In genomic region chr1:94738371-94738770, GRCh38 we compare ENCODE assay signal across 25 cellular contexts.
"Had no signal": no experiment of that assay in that cellular context is flagged by ENCODE, and none has a peak within 500 bp of the region (broad histone marks: within the 10 kb centered on the region; RNA-seq: fewer than 3 reads in every experiment).

No MANE protein-coding gene starts in this region.

- H3K9me3 ChIP-seq: adrenal gland, breast epithelium, Peyer's patch had no signal

- H3K36me3 Mint-ChIP-seq: activated CD4-positive, alpha-beta memory T cell treated with anti-CD3 and anti-CD28 coated beads for 36 hours; activated naive CD4-positive, alpha-beta T cell treated with anti-CD3 and anti-CD28 coated beads, Interleukin-2, amount 10 ng/mL, durations not matched to agents 7 days and 5 days; activated naive CD8-positive, alpha-beta T cell treated with anti-CD3 and anti-CD28 coated beads, Interleukin-2, amount 10 ng/mL, durations not matched to agents 7 days and 5 days; T-cell had no signal

- ATAC-seq: activated T-cell treated with anti-CD3 and anti-CD28 coated beads, Interleukin-2, amount 50 U/mL, for 4 hours; T-cell had no signal

- H3K9me3 Mint-ChIP-seq: activated CD4-positive, alpha-beta memory T cell treated with anti-CD3 and anti-CD28 coated beads for 36 hours; activated CD4-positive, alpha-beta T cell treated with anti-CD3 and anti-CD28 coated beads, Interleukin-2, amount 10 ng/mL, durations not matched to agents 7 days and 5 days; activated naive CD4-positive, alpha-beta T cell treated with anti-CD3 and anti-CD28 coated beads, Interleukin-2, amount 10 ng/mL, durations not matched to agents 7 days and 5 days; activated naive CD8-positive, alpha-beta T cell treated with anti-CD3 and anti-CD28 coated beads, Interleukin-2, amount 10 ng/mL, durations not matched to agents 7 days and 5 days; activated T-cell treated with anti-CD3 and anti-CD28 coated beads, Interleukin-2, amount 50 U/mL, for 4 hours; T-cell had no signal

- DNase-seq: activated CD4-positive, alpha-beta memory T cell treated with anti-CD3 and anti-CD28 coated beads for 36 hours; activated CD4-positive, alpha-beta T cell treated with anti-CD3 and anti-CD28 coated beads, Interleukin-2, amount 10 ng/mL, durations not matched to agents 7 days and 5 days; activated CD4-positive, CD25-positive, alpha-beta regulatory T cell; activated CD8-positive, alpha-beta memory T cell treated with anti-CD3 and anti-CD28 coated beads for 24 hours; activated gamma-delta T cell treated with Interleukin-2 at 50 U/mL for 16 hours; activated naive CD4-positive, alpha-beta T cell treated with anti-CD3 and anti-CD28 coated beads, Interleukin-2, amount 10 ng/mL, durations not matched to agents 7 days and 5 days; activated naive CD8-positive, alpha-beta T cell treated with anti-CD3 and anti-CD28 coated beads, Interleukin-2, amount 10 ng/mL, durations not matched to agents 7 days and 5 days; activated T-cell treated with anti-CD3 and anti-CD28 coated beads, Interleukin-2, amount 50 U/mL, for 4 hours; adrenal gland; anterior cingulate cortex; caudate nucleus; KG1; NCI-H1092; NCI-H1417; NCI-H1694 treated with DMSO at 0.1 percent for 48 hours; NCI-H2081; NCI-H510A treated with DMSO at 0.1 percent for 48 hours; NCI-H69; Peyer's patch; Right ventricle myocardium superior; T-cell; T-helper 2 cell; T1000 had no signal

- H3K36me3 ChIP-seq: adrenal gland, breast epithelium, Peyer's patch had no signal

- H3K4me3 ChIP-seq: adrenal gland, breast epithelium, Peyer's patch had no signal

- H3K27me3 ChIP-seq: adrenal gland, breast epithelium, Peyer's patch had no signal

- H3K4me3 Mint-ChIP-seq: activated CD4-positive, alpha-beta memory T cell treated with anti-CD3 and anti-CD28 coated beads for 36 hours; activated CD4-positive, alpha-beta T cell treated with anti-CD3 and anti-CD28 coated beads, Interleukin-2, amount 10 ng/mL, durations not matched to agents 7 days and 5 days; activated naive CD4-positive, alpha-beta T cell treated with anti-CD3 and anti-CD28 coated beads, Interleukin-2, amount 10 ng/mL, durations not matched to agents 7 days and 5 days; activated naive CD8-positive, alpha-beta T cell treated with anti-CD3 and anti-CD28 coated beads, Interleukin-2, amount 10 ng/mL, durations not matched to agents 7 days and 5 days; activated T-cell treated with anti-CD3 and anti-CD28 coated beads, Interleukin-2, amount 50 U/mL, for 4 hours; T-cell had no signal

- H3K27ac Mint-ChIP-seq: activated CD4-positive, alpha-beta memory T cell treated with anti-CD3 and anti-CD28 coated beads for 36 hours; activated CD4-positive, alpha-beta T cell treated with anti-CD3 and anti-CD28 coated beads, Interleukin-2, amount 10 ng/mL, durations not matched to agents 7 days and 5 days; activated naive CD4-positive, alpha-beta T cell treated with anti-CD3 and anti-CD28 coated beads, Interleukin-2, amount 10 ng/mL, durations not matched to agents 7 days and 5 days; activated naive CD8-positive, alpha-beta T cell treated with anti-CD3 and anti-CD28 coated beads, Interleukin-2, amount 10 ng/mL, durations not matched to agents 7 days and 5 days; T-cell had no signal

- H3K27ac ChIP-seq: adrenal gland, RWPE1 had no signal
